ENCODE assay signal across 1 cellular context in genomic region chr7:56104138-56104537, GRCh38.
A peak's percentile ranks its signal among the peaks of the same experiment; 100 is the strongest.
TF ChIP-seq lines count a peak whose summit lies in the region.

No MANE protein-coding gene starts in this region.

TF ChIP-seq in K562, 482 proteins besides CTCF, POLR2A, EP300 and RAD21:
- peak; percentile 67 for TF ChIP-seq RBFOX2 (IDR thresholded peaks at IDR 0.05; ENCODE audit: low read depth, low read length)
- TF ChIP-seq POLR2G (IDR thresholded peaks at IDR 0.05; ENCODE audit: low read depth, low read length), result peak; percentile 54; the same call in 1 of the 2 replicates
TF ChIP-seq in K562: peak in this region for 2; not testable (repeated sequence) for 480.
